In the genomic region with DNA sequence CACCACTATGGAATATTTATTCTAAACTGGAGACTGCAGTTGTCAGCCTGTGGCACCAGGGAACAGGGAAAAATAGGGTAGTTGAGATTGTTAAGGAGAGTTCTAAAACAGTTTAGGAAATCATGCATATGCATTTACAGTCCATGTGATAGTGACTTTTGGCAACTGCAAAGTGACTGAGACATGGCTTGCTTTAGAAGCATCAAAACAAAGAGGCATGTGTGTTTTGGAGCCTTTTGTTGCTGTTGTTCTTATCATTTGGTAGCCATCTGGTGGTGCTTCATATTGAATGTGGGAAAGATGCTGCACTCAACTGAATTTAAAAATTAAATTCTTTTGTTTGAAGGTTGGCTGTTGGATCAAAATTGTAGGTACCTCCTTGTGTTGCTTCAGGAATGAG, we compare ENCODE assay signal across 23 cellular contexts. TPM values are rescaled to one million over a fixed set of nuclear protein-coding genes. Genes with fewer than 3 reads are reported as not detected.
DNase-seq lines count a peak whose midpoint lies in the region; ATAC-seq, FAIRE-seq and TF ChIP-seq lines count a peak whose summit lies in the region.
"Had no signal": no experiment of that assay in that cellular context is flagged by ENCODE, and none has a peak within 500 bp of the region (broad histone marks: within the 10 kb centered on the region; RNA-seq: fewer than 3 reads in every experiment).

No MANE protein-coding gene starts in this region.

- peak; percentile 58 for DNase-seq in Ammon's horn (ENCODE audit: low spot score)
- DNase-seq in GM23338 (ENCODE audit: low spot score), result no peak
- no peak for DNase-seq in K562 (ENCODE audit: extremely low read depth in 1 of 4, low spot score in 3 of 4)
- peak; percentile 88 for DNase-seq in pons (ENCODE audit: low spot score)
- DNase-seq in WERI-Rb-1, result no peak
- DNase-seq in NCI-H1105 (lab: John Stamatoyannopoulos, UW), result no peak
- no peak for DNase-seq in stimulated activated naive CD4-positive, alpha-beta T cell treated with Interleukin-2 at 50 U/mL for 16 hours (lab: John Stamatoyannopoulos, UW)
- DNase-seq in activated T-helper 1 cell treated with anti-CD3 and anti-CD28 coated beads, Interleukin-12 subunit alpha, Interleukin-12 subunit beta, Interleukin-2, Interleukin-4 antibody, amounts not matched to agents 30 ng/mL and 10 ng/mL and 1 ng/mL, durations not matched to agents 14 hours and 24 hours and 36 hours (ENCODE audit: low spot score), result no peak
- DNase-seq: 8988T; Calu3; CD8-positive, alpha-beta T cell; DMS 273 treated with DMSO at 0.1 percent for 48 hours; DMS53; DND-41; EL; GOT3; H7; HFFc6 had no signal

- peaks cover 34% of the 10 kb centered on the region for H3K4me1 Mint-ChIP-seq in GM23338
- H3K4me1 Mint-ChIP-seq in activated T-helper 1 cell treated with anti-CD3 and anti-CD28 coated beads, Interleukin-12 subunit alpha, Interleukin-12 subunit beta, Interleukin-2, Interleukin-4 antibody, amounts not matched to agents 30 ng/mL and 10 ng/mL and 1 ng/mL, durations not matched to agents 14 hours and 24 hours and 36 hours (ENCODE audit: low read depth), result no peaks in the 10 kb centered on the region

- H3K79me2 ChIP-seq in GM23338 (replicated peaks; ENCODE audit: insufficient read depth) (no peaks in the 10 kb centered on the region), K562 (ENCODE audit: control insufficient read depth, insufficient read depth, low read length) (no peaks in the 10 kb centered on the region)

- TF ChIP-seq CTCF in GM23338 (conservative IDR thresholded peaks at IDR 0.05; ENCODE audit: low read depth in 2 of 2) (no peak), K562 (IDR thresholded peaks at IDR 0.05 in 2 of 3, conservative IDR thresholded peaks at IDR 0.05 in 1 of 3; ENCODE audit: insufficient read depth in 2 of 3, low read depth in 1 of 3, low read length in 3 of 3) (no peak), WERI-Rb-1 (IDR thresholded peaks at IDR 0.05; ENCODE audit: low read depth, low read length) (no peak)

- TF ChIP-seq RAD21 in K562 (CRISPR knock-in tag; conservative IDR thresholded peaks at IDR 0.05 in 1 of 2, IDR thresholded peaks at IDR 0.05 in 1 of 2), result no peak

- H3K9me2 ChIP-seq in GM23338 (ENCODE audit: insufficient read depth), result no peaks in the 10 kb centered on the region

- intact Hi-C loops in K562 (cut with micrococcal nuclease), result no loop called here
- intact Hi-C loops in activated T-helper 1 cell treated with anti-CD3 and anti-CD28 coated beads, Interleukin-12 subunit alpha, Interleukin-12 subunit beta, Interleukin-2, Interleukin-4 antibody, amounts not matched to agents 30 ng/mL and 10 ng/mL and 1 ng/mL, durations not matched to agents 14 hours and 24 hours and 36 hours (cut with micrococcal nuclease), result no loop called here

- in situ Hi-C loops in K562 (cut with MboI), result no loop called here

- H2AFZ ChIP-seq in GM23338 (no peak overlapping the region), K562 (ENCODE audit: low read depth, low read length) (no peak overlapping the region)

- peaks cover 20% of the 10 kb centered on the region for H3K36me3 ChIP-seq in GM23338 (ENCODE audit: insufficient read depth)
- H3K36me3 ChIP-seq in K562 (ENCODE audit: control insufficient read depth, insufficient read depth, low read length), result peaks cover 29% of the 10 kb centered on the region; the same call in 2 of the 3 replicates
- peaks cover 9% of the 10 kb centered on the region for H3K36me3 ChIP-seq in WERI-Rb-1

- FAIRE-seq in K562 (lab: Jason Lieb, UNC), result peak; percentile 15
- FAIRE-seq: GM12891 had no signal

- no peak for TF ChIP-seq POLR2A in K562 (conservative IDR thresholded peaks at IDR 0.05)

- no peak for ATAC-seq in GM23338
- ATAC-seq in K562, result no peak
- ATAC-seq: CD8-positive, alpha-beta T cell; HCT116 had no signal

- H3K9me3 ChIP-seq in K562 (replicated peaks; ENCODE audit: control insufficient read depth, insufficient read depth, low read depth, low read length) (no peaks in the 10 kb centered on the region), WERI-Rb-1 (ENCODE audit: severe bottlenecking) (no peaks in the 10 kb centered on the region)
- H3K9me3 ChIP-seq: BLaER1 treated with 17β-estradiol and CSF1 and Interleukin-3, amounts not matched to agents 10 nM and 100 nM had no signal

- H4K20me1 ChIP-seq in GM23338 (replicated peaks; ENCODE audit: insufficient read depth) (no peaks in the 10 kb centered on the region; the same call in 1 of the 2 replicates), K562 (replicated peaks; ENCODE audit: control insufficient read depth, insufficient read depth, low read length) (no peaks in the 10 kb centered on the region)
- H4K20me1 ChIP-seq: BLaER1 treated with 17β-estradiol and CSF1 and Interleukin-3, amounts not matched to agents 10 nM and 100 nM had no signal

- H3K4me2 ChIP-seq in GM23338, result no peak overlapping the region
- no peak overlapping the region for H3K4me2 ChIP-seq in K562 (ENCODE audit: insufficient read depth, low read length)
- H3K4me2 ChIP-seq: BLaER1 treated with 17β-estradiol and CSF1 and Interleukin-3, amounts not matched to agents 10 nM and 100 nM had no signal

- CTCF ChIA-PET in K562 (lab: Yijun Ruan, JAX; ENCODE audit: low intra/inter-chr PET ratio), result no interaction called here

- H3K27me3 ChIP-seq in GM23338 (ENCODE audit: insufficient read depth), result no peaks in the 10 kb centered on the region
- no peaks in the 10 kb centered on the region for H3K27me3 ChIP-seq in K562 (ENCODE audit: control insufficient read depth in 2 of 2, insufficient read depth in 2 of 2, low read length in 2 of 2)
- no peaks in the 10 kb centered on the region for H3K27me3 ChIP-seq in WERI-Rb-1 (ENCODE audit: insufficient read depth, low read depth, severe bottlenecking)
- H3K27me3 ChIP-seq: BLaER1 treated with 17β-estradiol and CSF1 and Interleukin-3, amounts not matched to agents 10 nM and 100 nM had no signal

- no peak overlapping the region for H3K4me3 Mint-ChIP-seq in GM23338
- H3K4me3 Mint-ChIP-seq in activated T-helper 1 cell treated with anti-CD3 and anti-CD28 coated beads, Interleukin-12 subunit alpha, Interleukin-12 subunit beta, Interleukin-2, Interleukin-4 antibody, amounts not matched to agents 30 ng/mL and 10 ng/mL and 1 ng/mL, durations not matched to agents 14 hours and 24 hours and 36 hours, result no peak overlapping the region
- H3K4me3 Mint-ChIP-seq: B cell; CD8-positive, alpha-beta T cell; HFFc6 had no signal

- no peak for TF ChIP-seq EP300 in K562 (IDR thresholded peaks at IDR 0.05; ENCODE audit: low read length)

- 0 out of 2 replicates have a peak overlapping the region, but pooled peaks have one; percentile 45 for H3K27ac ChIP-seq in GM23338 (ENCODE audit: low read depth)
- H3K27ac ChIP-seq in K562 (ENCODE audit: extremely low read depth, low read depth, low read length), result no peak overlapping the region
- no peak overlapping the region for H3K27ac ChIP-seq in WERI-Rb-1
- H3K27ac ChIP-seq: BLaER1 treated with 17β-estradiol and CSF1 and Interleukin-3, amounts not matched to agents 10 nM and 100 nM; HL-60 had no signal

- no peak overlapping the region for H3K9ac ChIP-seq in K562 (ENCODE audit: insufficient read depth in 1 of 2, low read depth in 2 of 2, low read length in 2 of 2)
- H3K9ac ChIP-seq: BLaER1 treated with 17β-estradiol and CSF1 and Interleukin-3, amounts not matched to agents 10 nM and 100 nM had no signal

- H3K4me1 ChIP-seq in GM23338 (ENCODE audit: insufficient read depth) (peaks cover 18% of the 10 kb centered on the region), K562 (replicated peaks in 1 of 2; ENCODE audit: control insufficient read depth in 2 of 2, insufficient read depth in 2 of 2, low read length in 2 of 2) (no peaks in the 10 kb centered on the region)
- H3K4me1 ChIP-seq: BLaER1 treated with 17β-estradiol and CSF1 and Interleukin-3, amounts not matched to agents 10 nM and 100 nM had no signal

- H3K27ac Mint-ChIP-seq in GM23338, result 0 out of 2 replicates have a peak overlapping the region, but pooled peaks have one; percentile 46
- H3K27ac Mint-ChIP-seq in activated T-helper 1 cell treated with anti-CD3 and anti-CD28 coated beads, Interleukin-12 subunit alpha, Interleukin-12 subunit beta, Interleukin-2, Interleukin-4 antibody, amounts not matched to agents 30 ng/mL and 10 ng/mL and 1 ng/mL, durations not matched to agents 14 hours and 24 hours and 36 hours, result no peak overlapping the region
- H3K27ac Mint-ChIP-seq: B cell; CD8-positive, alpha-beta T cell; HFFc6 had no signal

- H3F3A ChIP-seq in GM23338 (replicated peaks; ENCODE audit: low read depth), result no peaks in the 10 kb centered on the region

- no TSS peak for BruUV-seq in K562 (replicated peaks; lab: Mats Ljungman, UMichigan)

- no peaks in the 10 kb centered on the region for H3K9me3 Mint-ChIP-seq in GM23338
- H3K9me3 Mint-ChIP-seq in activated T-helper 1 cell treated with anti-CD3 and anti-CD28 coated beads, Interleukin-12 subunit alpha, Interleukin-12 subunit beta, Interleukin-2, Interleukin-4 antibody, amounts not matched to agents 30 ng/mL and 10 ng/mL and 1 ng/mL, durations not matched to agents 14 hours and 24 hours and 36 hours, result no peaks in the 10 kb centered on the region
- H3K9me3 Mint-ChIP-seq: CD8-positive, alpha-beta T cell; HFFc6 had no signal

- H3K27me3 Mint-ChIP-seq in GM23338 (ENCODE audit: insufficient read depth, low read depth, poor library complexity), result no peaks in the 10 kb centered on the region
- no peaks in the 10 kb centered on the region for H3K27me3 Mint-ChIP-seq in activated T-helper 1 cell treated with anti-CD3 and anti-CD28 coated beads, Interleukin-12 subunit alpha, Interleukin-12 subunit beta, Interleukin-2, Interleukin-4 antibody, amounts not matched to agents 30 ng/mL and 10 ng/mL and 1 ng/mL, durations not matched to agents 14 hours and 24 hours and 36 hours (ENCODE audit: insufficient read depth)
- H3K27me3 Mint-ChIP-seq: B cell had no signal

- POLR2A ChIA-PET in K562 (lab: Yijun Ruan, JAX), result no interaction called here

- no peak overlapping the region for H3K4me3 ChIP-seq in GM23338
- H3K4me3 ChIP-seq in K562, result no peak overlapping the region
- H3K4me3 ChIP-seq in WERI-Rb-1 (ENCODE audit: low read depth, low read length), result no peak overlapping the region
- H3K4me3 ChIP-seq: BLaER1 treated with 17β-estradiol and CSF1 and Interleukin-3, amounts not matched to agents 10 nM and 100 nM had no signal

- no peaks in the 10 kb centered on the region for H3K9me1 ChIP-seq in K562 (ENCODE audit: control insufficient read depth, insufficient read depth, low read length)

- peaks cover 55% of the 10 kb centered on the region for H3K36me3 Mint-ChIP-seq in GM23338 (ENCODE audit: low read depth)
- peaks cover 20% of the 10 kb centered on the region for H3K36me3 Mint-ChIP-seq in activated T-helper 1 cell treated with anti-CD3 and anti-CD28 coated beads, Interleukin-12 subunit alpha, Interleukin-12 subunit beta, Interleukin-2, Interleukin-4 antibody, amounts not matched to agents 30 ng/mL and 10 ng/mL and 1 ng/mL, durations not matched to agents 14 hours and 24 hours and 36 hours (ENCODE audit: low read depth)

RNA-seq across cellular contexts. Expression of a gene that starts 10.2 kb away (rescaled TPM):
- 231 and 260 TPM in 2 replicates for total RNA-seq in GM23338 (2014; rRNA removed; shearing (Covaris generic))
- polyA plus RNA-seq in GM23338 (2016; fragmentation: Nextera tagmentation; extraction: Ambion mirVana) (245 and 258 TPM in 2 replicates), K562 (2011; rRNA removed) (58.2 and 68.3 TPM in 2 replicates), K562 (2014; fragmentation: Illumina TruSeq; extraction: Trizol) (33.4 and 43.0 TPM in 2 replicates), K562 (2014; fragmentation: Nextera tagmentation; extraction: Ambion mirVana) (1 to 10 TPM; 5.2 to 8.5 TPM), K562 (2014; rRNA removed) (64.7 and 71.4 TPM in 2 replicates)
- 23.7 and 30.4 TPM in 2 replicates for total RNA-seq in K562 (2011; cell fraction: chromatin; rRNA removed; ENCODE audit: low replicate concordance)
- 53.6 and 62.2 TPM in 2 replicates for total RNA-seq in K562 (2011; cell fraction: nucleolus; rRNA removed)
- 51.8 and 60.8 TPM in 2 replicates for total RNA-seq in K562 (2011; cell fraction: nucleoplasm; rRNA removed)
- total RNA-seq in K562 (2014; rRNA removed) (55.2 and 60.9 TPM in 2 replicates), K562 (2014; rRNA removed; fragmentation: Illumina TruSeq; extraction: Trizol) (44.0 and 44.6 TPM in 2 replicates), K562 (2015; rRNA removed; fragmentation: Illumina TruSeq; extraction: Trizol) (33.2 and 34.9 TPM in 2 replicates), K562 (2021) (40.8 and 49.0 TPM in 2 replicates)
- polyA plus RNA-seq in K562 (2011; cell fraction: cytosol; rRNA removed), result 87.2 and 91.5 TPM in 2 replicates
- polyA plus RNA-seq in K562 (2011; cell fraction: nucleus; rRNA removed), result 17.9 and 20.3 TPM in 2 replicates
- 38.9 and 43.2 TPM in 2 replicates for polyA plus RNA-seq in K562 (2012)
- polyA minus RNA-seq in K562 (2011; rRNA and poly(A)+ RNA removed), result 32.2 and 35.2 TPM in 2 replicates
- polyA minus RNA-seq in K562 (2011; cell fraction: cytosol; rRNA and poly(A)+ RNA removed), result 11.4 and 20.4 TPM in 2 replicates
- 4.6 and 10.8 TPM in 2 replicates for polyA minus RNA-seq in K562 (2011; cell fraction: nucleus; rRNA and poly(A)+ RNA removed)
- total RNA-seq in activated T-helper 1 cell treated with anti-CD3 and anti-CD28 coated beads, Interleukin-12 subunit alpha, Interleukin-12 subunit beta, Interleukin-2, Interleukin-4 antibody, amounts not matched to agents 30 ng/mL and 10 ng/mL and 1 ng/mL, durations not matched to agents 14 hours and 24 hours and 36 hours, result 42.6 and 44.6 TPM in 2 replicates

Comparison
In these comparisons a context has a peak if more than half of its experiments do, and no peak if none do; other contexts are left out.
1. DNase-seq: peak in Ammon's horn (single experiment) and pons (single experiment); none in GM23338 (single experiment), K562 (0 of 4), WERI-Rb-1 (single experiment), NCI-H1105 (single experiment), stimulated activated naive CD4-positive, alpha-beta T cell treated with Interleukin-2 at 50 U/mL for 16 hours (single experiment) and activated T-helper 1 cell treated with anti-CD3 and anti-CD28 coated beads, Interleukin-12 subunit alpha, Interleukin-12 subunit beta, Interleukin-2, Interleukin-4 antibody, amounts not matched to agents 30 ng/mL and 10 ng/mL and 1 ng/mL, durations not matched to agents 14 hours and 24 hours and 36 hours (single experiment).